ENCODE assay signal across 9 cellular contexts in the genomic region with DNA sequence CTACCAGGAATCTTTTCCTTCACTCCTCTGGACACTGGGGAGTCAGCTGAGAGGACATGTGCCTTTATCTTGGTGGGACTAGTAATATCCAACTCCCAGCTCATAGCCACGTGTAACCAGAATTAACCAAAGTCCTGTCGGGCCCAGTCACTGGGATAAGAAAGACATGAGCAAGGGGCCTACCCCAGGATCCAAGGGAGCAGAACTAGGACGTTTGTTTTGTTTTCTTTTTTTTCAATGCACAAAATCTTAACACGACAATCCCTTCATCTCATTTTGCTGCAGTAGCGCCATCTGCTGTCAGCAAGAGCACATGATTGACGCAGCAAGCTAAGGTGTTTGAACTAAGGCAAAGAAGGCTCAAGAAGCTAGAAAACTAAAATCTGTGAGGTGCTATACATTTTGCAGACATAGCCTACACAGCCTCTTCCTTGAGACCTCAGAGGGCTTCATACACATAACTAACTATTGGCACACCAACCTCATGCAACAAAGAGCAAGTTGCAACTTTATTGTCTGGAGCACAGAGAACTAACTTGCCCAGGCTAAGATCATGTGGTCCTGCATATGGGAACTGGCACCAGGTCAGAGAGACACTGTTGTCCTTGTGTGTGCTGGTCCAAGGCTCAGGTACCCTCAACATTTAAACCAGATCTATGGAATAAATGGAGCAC. TPM values are rescaled to one million over a fixed set of nuclear protein-coding genes. Genes with fewer than 3 reads are reported as not detected.
DNase-seq lines count a peak whose midpoint lies in the region; ATAC-seq, FAIRE-seq and TF ChIP-seq lines count a peak whose summit lies in the region.
"Had no signal": no experiment of that assay in that cellular context is flagged by ENCODE, and none has a peak within 500 bp of the region (broad histone marks: within the 10 kb centered on the region; RNA-seq: fewer than 3 reads in every experiment).

No MANE protein-coding gene starts in this region.

- TF ChIP-seq CTCF in WI38 (IDR thresholded peaks at IDR 0.05; ENCODE audit: low read depth, low read length) (peak; percentile 82), keratinocyte (optimal IDR thresholded peaks at IDR 0.05 in 1 of 3, IDR thresholded peaks at IDR 0.05 in 1 of 3, conservative IDR thresholded peaks at IDR 0.05 in 1 of 3; ENCODE audit: extremely low read depth in 1 of 3, insufficient read depth in 2 of 3, low read length in 3 of 3) (peak; percentile 78 to 87 (median 81))

- in situ Hi-C loops in T47D (cut with HindIII; ENCODE audit: low pct_unique_long_range_greater_than_20kb, low sequenced_read_pairs), result no loop called here

- H3K4me2 ChIP-seq in keratinocyte (ENCODE audit: control insufficient read depth, extremely low read depth, insufficient read depth, low read depth, low read length), result no peak overlapping the region
- H3K4me2 ChIP-seq: BLaER1 had no signal

- H3K27me3 ChIP-seq in keratinocyte (ENCODE audit: control insufficient read depth, extremely low read depth, insufficient read depth, low read length), result no peaks in the 10 kb centered on the region
- H3K27me3 ChIP-seq: BLaER1 had no signal

- H2AFZ ChIP-seq in keratinocyte (ENCODE audit: control insufficient read depth, low read length), result no peak overlapping the region

- H3K4me1 ChIP-seq in keratinocyte (ENCODE audit: control insufficient read depth, extremely low read depth, insufficient read depth, low read length), result no peaks in the 10 kb centered on the region

- no peaks in the 10 kb centered on the region for H4K20me1 ChIP-seq in keratinocyte (ENCODE audit: control insufficient read depth, extremely low read depth, insufficient read depth, low read length)

- H3K9me3 ChIP-seq in keratinocyte (ENCODE audit: control insufficient read depth, low read depth, low read length), result no peaks in the 10 kb centered on the region
- H3K9me3 ChIP-seq: BLaER1 had no signal

- dilution Hi-C loops in keratinocyte (cut with MboI; ENCODE audit: extremely low pct_ligation_motif_present, low sequenced_read_pairs), result no loop called here

- no peaks in the 10 kb centered on the region for H3K79me2 ChIP-seq in keratinocyte (ENCODE audit: control insufficient read depth, insufficient read depth, low read length)

- H3K27ac ChIP-seq in keratinocyte (ENCODE audit: control insufficient read depth, insufficient read depth, low read length), result no peak overlapping the region
- H3K27ac ChIP-seq: BLaER1 had no signal

- H3K9ac ChIP-seq in keratinocyte (ENCODE audit: control insufficient read depth, extremely low read depth, insufficient read depth, low read length), result no peak overlapping the region
- H3K9ac ChIP-seq: BLaER1 had no signal

- no peaks in the 10 kb centered on the region for H3K9me1 ChIP-seq in keratinocyte (ENCODE audit: control insufficient read depth, extremely low read depth, insufficient read depth, low read length)

- FAIRE-seq in keratinocyte (lab: Jason Lieb, UNC), result peak; percentile 81

- H3K4me3 ChIP-seq in WI38 (ENCODE audit: low read depth, low read length), result no peak overlapping the region
- H3K4me3 ChIP-seq in keratinocyte (ENCODE audit: control insufficient read depth in 2 of 3, extremely low read depth in 1 of 3, insufficient read depth in 2 of 3, low read depth in 1 of 3, low read length in 3 of 3), result no peak overlapping the region
- H3K4me3 ChIP-seq: BLaER1 had no signal

- DNase-seq in NCI-H1417 (lab: John Stamatoyannopoulos, UW) (peak; percentile 30 to 85 (median 68)), NCI-H1417 treated with DMSO at 0.1 percent for 48 hours (lab: John Stamatoyannopoulos, UW) (no peak), NCI-H128 (lab: John Stamatoyannopoulos, UW; ENCODE audit: unreplicated experiment) (peak; percentile 43), T47D (ENCODE audit: low read depth in 1 of 2, low spot score in 1 of 2) (peak; percentile 28 to 83), keratinocyte (ENCODE audit: low read depth, low spot score) (no peak)
- peak; percentile 46 to 47 for DNase-seq in stimulated activated CD4-positive, alpha-beta T cell treated with anti-CD3 and anti-CD28 coated beads, Interleukin-1b, Interleukin-23, amount 100 ng/mL, for 4 hours (ENCODE audit: low read depth in 2 of 2)

- ATAC-seq in GM19397 (IDR thresholded peaks at IDR 0.05; ENCODE audit: unreplicated experiment), result no peak

- H3K36me3 ChIP-seq in keratinocyte (ENCODE audit: control insufficient read depth in 2 of 2, extremely low read depth in 1 of 2, insufficient read depth in 2 of 2, low read length in 2 of 2), result peaks cover 7 to 19% of the 10 kb centered on the region in 2 experiments

RNA-seq across cellular contexts. Expression of gene RLBP1, which starts 43.6 kb away (rescaled TPM):
- polyA plus RNA-seq in keratinocyte, result not detected in 3 replicates
- polyA plus RNA-seq in keratinocyte (2011; ENCODE audit: low read depth), result not detected
- not detected in 2 replicates for polyA plus RNA-seq in keratinocyte (2011; cell fraction: cytosol; rRNA removed)
- polyA plus RNA-seq in keratinocyte (2011; cell fraction: nucleus; rRNA removed), result not detected in 2 replicates
- not detected in 2 replicates for polyA plus RNA-seq in keratinocyte (2012; ENCODE audit: low replicate concordance)
- not detected in 3 replicates for polyA minus RNA-seq in keratinocyte
- not detected for polyA minus RNA-seq in keratinocyte (2011; cell fraction: cytosol; rRNA and poly(A)+ RNA removed)
- polyA minus RNA-seq in keratinocyte (2011; cell fraction: nucleus; rRNA and poly(A)+ RNA removed), result not detected in 2 replicates

Comparison
In these comparisons a context has a peak if more than half of its experiments do, and no peak if none do; other contexts are left out.
1. DNase-seq: peak in NCI-H1417 (3 of 3), NCI-H128 (single experiment), T47D (2 of 2) and stimulated activated CD4-positive, alpha-beta T cell treated with anti-CD3 and anti-CD28 coated beads, Interleukin-1b, Interleukin-23, amount 100 ng/mL, for 4 hours (2 of 2); none in NCI-H1417 treated with DMSO at 0.1 percent for 48 hours (single experiment) and keratinocyte (single experiment).